ENCODE assay signal across 16 cellular contexts in genomic region chr10:48472670-48473069, GRCh38.
"Had no signal": no experiment of that assay in that cellular context is flagged by ENCODE, and none has a peak within 500 bp of the region (broad histone marks: within the 10 kb centered on the region; RNA-seq: fewer than 3 reads in every experiment).

No MANE protein-coding gene starts in this region.

- H3K27me3 ChIP-seq: hepatocyte, testis had no signal

- DNase-seq: foreskin melanocyte; kidney; left cardiac atrium; naive thymus-derived CD4-positive, alpha-beta T cell; nephron progenitor cell; psoas muscle; spleen; stimulated activated CD4-positive, alpha-beta T cell treated with anti-CD3 and anti-CD28 coated beads, Interleukin-2, amount 100 ng/mL, for 24 hours; stimulated activated CD4-positive, alpha-beta T cell treated with anti-CD3 and anti-CD28 coated beads, Interleukin-4, amount 100 ng/mL, for 4 hours; stimulated activated naive B cell treated with anti-CD40 and anti-IgM and Interleukin-4, amounts not matched to agents 10 μg/mL and 1 μg/mL and 100 μg/mL, for 72 hours; testis had no signal

- FAIRE-seq: colon, kidney had no signal

- H3K4me3 ChIP-seq: hepatocyte, psoas muscle, spleen, testis, tibial nerve had no signal

- ATAC-seq: left cardiac atrium; naive thymus-derived CD4-positive, alpha-beta T cell; psoas muscle; sciatic nerve; stimulated activated naive B cell treated with anti-CD40 and anti-IgM and Interleukin-4, amounts not matched to agents 10 μg/mL and 1 μg/mL and 100 μg/mL, for 72 hours; stimulated activated naive CD8-positive, alpha-beta T cell treated with anti-CD3 and anti-CD28 coated beads, Interleukin-15, amount 100 ng/mL, for 72 hours had no signal

- H3K36me3 ChIP-seq: spleen, tibial nerve had no signal
